ENCODE assay signal across 8 cellular contexts in genomic region chr2:64988420-64989125, GRCh38. TPM values are rescaled to one million over a fixed set of nuclear protein-coding genes. Genes with fewer than 3 reads are reported as not detected.
DNase-seq lines count a peak whose midpoint lies in the region; TF ChIP-seq lines count a peak whose summit lies in the region.

No MANE protein-coding gene starts in this region.

- H3K79me2 ChIP-seq in MM.1S (ENCODE audit: low read length), result peaks cover 65% of the 10 kb centered on the region

- H3K9ac ChIP-seq in MM.1S (ENCODE audit: low read length), result peak overlapping the region; percentile 94

- no peaks in the 10 kb centered on the region; the same call in 1 of the 2 replicates for H3K36me3 ChIP-seq in HAP-1 (replicated peaks)
- no peaks in the 10 kb centered on the region; the same call in 1 of the 2 replicates for H3K36me3 ChIP-seq in MM.1S (replicated peaks; ENCODE audit: insufficient read depth, low read length)
- H3K36me3 ChIP-seq in iPS DF 6.9 (ENCODE audit: control insufficient read depth, insufficient read depth, low read length), result no peaks in the 10 kb centered on the region
- H3K36me3 ChIP-seq in sigmoid colon, result no peaks in the 10 kb centered on the region

- peak; percentile 36 to 51 for TF ChIP-seq POLR2A in sigmoid colon (IDR thresholded peaks at IDR 0.05)

- peaks cover 33% of the 10 kb centered on the region for H3F3A ChIP-seq in MM.1S (ENCODE audit: insufficient read depth, low read length)

- H3K4me1 ChIP-seq in HAP-1 (peaks cover 11% of the 10 kb centered on the region; the same call in 1 of the 2 replicates), MM.1S (ENCODE audit: low read length) (peaks cover 21% of the 10 kb centered on the region), iPS DF 6.9 (ENCODE audit: control insufficient read depth, insufficient read depth, low read length) (no peaks in the 10 kb centered on the region), sigmoid colon (peaks cover 0 to 32% (median 25%) of the 10 kb centered on the region in 4 donors)

- DNase-seq in GM12865 (ENCODE audit: low read depth) (peak; percentile 94), HAP-1 (ENCODE audit: low spot score in 2 of 2) (peak; percentile 66 to 77), MM.1S (peak; percentile 91), T-helper 2 cell (peak; percentile 13 to 98 (median 38)), astrocyte of the hippocampus (ENCODE audit: low read depth, low spot score) (peak; percentile 94), iPS DF 6.9 (ENCODE audit: low read depth, low spot score) (no peak), sigmoid colon (peak; percentile 88), cortex of kidney (lab: John Stamatoyannopoulos, UW) (no peak)

- TF ChIP-seq EP300 in sigmoid colon (IDR thresholded peaks at IDR 0.05), result no peak

- H3K4me2 ChIP-seq in MM.1S (ENCODE audit: low read depth, low read length), result peak overlapping the region; percentile 60

- peaks cover 22% of the 10 kb centered on the region; the same call in 1 of the 2 replicates for H4K20me1 ChIP-seq in MM.1S (ENCODE audit: insufficient read depth, low read length)

- in situ Hi-C loops in HAP-1 (cut with MboI; ENCODE audit: low sequenced_read_pairs), result no loop called here

- H3K9me3 ChIP-seq in HAP-1 (no peaks in the 10 kb centered on the region), MM.1S (replicated peaks; ENCODE audit: insufficient read depth, low read length) (no peaks in the 10 kb centered on the region), iPS DF 6.9 (ENCODE audit: control insufficient read depth, insufficient read depth, low read length) (no peaks in the 10 kb centered on the region), sigmoid colon (no peaks in the 10 kb centered on the region)

- no CpG with 5 or more reads among the region's 65 CpGs for WGBS in iPS DF 6.9 (ENCODE audit: insufficient coverage, insufficient read length)
- WGBS in sigmoid colon, 2 donors, result 0 to 1% methylated on average over 64 to 65 of the region's 65 CpGs

- no peaks in the 10 kb centered on the region for H3K27me3 ChIP-seq in HAP-1 (ENCODE audit: low read depth)
- no peaks in the 10 kb centered on the region for H3K27me3 ChIP-seq in MM.1S (replicated peaks; ENCODE audit: insufficient read depth, low read length)
- H3K27me3 ChIP-seq in iPS DF 6.9 (ENCODE audit: control insufficient read depth, insufficient read depth, low read length), result peaks cover 29% of the 10 kb centered on the region
- H3K27me3 ChIP-seq in sigmoid colon, result no peaks in the 10 kb centered on the region

- H3K4me3 ChIP-seq in GM12865 (ENCODE audit: low read depth, low read length) (peak overlapping the region; percentile 88), HAP-1 (peak overlapping the region; percentile 74), MM.1S (ENCODE audit: low read length) (peak overlapping the region; percentile 73), iPS DF 6.9 (ENCODE audit: low read length) (peak overlapping the region; percentile 62; the same call in 1 of the 2 replicates), sigmoid colon (peak overlapping the region; percentile 52 to 92 (median 82))

- TF ChIP-seq CTCF in GM12865 (IDR thresholded peaks at IDR 0.05; ENCODE audit: insufficient read depth, low read depth, low read length, missing control alignments), result peak; percentile 31
- TF ChIP-seq CTCF in MM.1S (IDR thresholded peaks at IDR 0.05; ENCODE audit: low read length), result peak; percentile 28; the same call in 1 of the 2 replicates
- TF ChIP-seq CTCF in sigmoid colon (IDR thresholded peaks at IDR 0.05), result peak; percentile 36 to 68 (median 56)

- intact Hi-C loops in sigmoid colon (cut with DNase I), result loop anchor here (1.0 to 5.0 kb wide), 4 partner anchors 54 to 336 kb away; partner anchors contain the start of genes CEP68, RAB1A and SERTAD2

- no peak overlapping the region for H2AFZ ChIP-seq in MM.1S (ENCODE audit: low read length)

- no peaks in the 10 kb centered on the region for H3K9me2 ChIP-seq in MM.1S (replicated peaks; ENCODE audit: insufficient read depth, low read length)

- H3K27ac ChIP-seq in MM.1S (ENCODE audit: low read length) (peak overlapping the region; percentile 95), iPS DF 6.9 (ENCODE audit: low read length) (no peak overlapping the region), sigmoid colon (peak overlapping the region; percentile 92 to 100 (median 98))

RNA-seq across cellular contexts. Expression of gene SLC1A4, which starts 0.6 kb away (rescaled TPM):
- total RNA-seq in sigmoid colon, result 10 to 100 TPM in 1 of 4 donors, 1 to 10 TPM in 3; 5.0 to 11.4 (median 5.7) TPM
- polyA plus RNA-seq in sigmoid colon, result 10 to 100 TPM in 1 of 3 donors, 1 to 10 TPM in 1, under 1 TPM in 1; 0.60 to 13.4 (median 4.9) TPM

Comparison
In these comparisons a context has a peak if more than half of its experiments do, and no peak if none do; other contexts are left out.
1. DNase-seq: peak in GM12865 (single experiment), HAP-1 (2 of 2), MM.1S (single experiment), T-helper 2 cell (5 of 5), astrocyte of the hippocampus (single experiment) and sigmoid colon (single experiment); none in iPS DF 6.9 (single experiment) and cortex of kidney (single experiment).
2. Peak in every context shown above with its lines, with median percentiles within 50 percentile points of each other: H3K4me3 ChIP-seq and CTCF ChIP-seq.